Comparison of ENCODE assay signal across 16 cellular contexts in genomic region chr12:29639893-29640495, GRCh38.
A peak's percentile ranks its signal among the peaks of the same experiment; 100 is the strongest.
DNase-seq lines count a peak whose midpoint lies in the region; TF ChIP-seq lines count a peak whose summit lies in the region.
"Had no signal": no experiment of that assay in that cellular context is flagged by ENCODE, and none has a peak within 500 bp of the region (broad histone marks: within the 10 kb centered on the region; RNA-seq: fewer than 3 reads in every experiment).

No MANE protein-coding gene starts in this region.

- H3K4me1 ChIP-seq in HUES64 (ENCODE audit: insufficient read depth, low read length) (peaks cover 13% of the 10 kb centered on the region; the same call in 1 of the 2 replicates), esophagus muscularis mucosa (peaks cover 9 to 22% (median 17%) of the 10 kb centered on the region in 4 donors), mesodermal cell (ENCODE audit: control insufficient read depth, insufficient read depth, low read length, poor library complexity, severe bottlenecking) (peaks cover 10% of the 10 kb centered on the region), stomach (peaks cover 0 to 18% (median 12%) of the 10 kb centered on the region in 4 donors)
- H3K4me1 ChIP-seq: lower lobe of right lung, upper lobe of right lung had no signal

- H3K27me3 ChIP-seq in HUES64 (ENCODE audit: insufficient read depth, low read length) (no peaks in the 10 kb centered on the region), esophagus muscularis mucosa (no peaks in the 10 kb centered on the region), stomach (no peaks in the 10 kb centered on the region)
- H3K27me3 ChIP-seq: cardiac muscle cell, upper lobe of right lung had no signal

- DNase-seq in esophagus muscularis mucosa (ENCODE audit: extremely low spot score) (no peak), stomach (no peak), hepatic stellate cell (ENCODE audit: low spot score) (no peak)
- DNase-seq in activated CD4-positive, alpha-beta T cell treated with anti-CD3 and anti-CD28 coated beads, Interleukin-2, amount 50 U/mL, for 4 hours, result no peak
- no peak for DNase-seq in NK-92 treated with Interleukin-12 subunit alpha and Interleukin-12 subunit beta, amount 100 ng/mL, for 24 hours (lab: John Stamatoyannopoulos, UW)
- DNase-seq in activated CD4-positive, alpha-beta T cell treated with anti-CD3 and anti-CD28 coated beads, Interleukin-2, amount 50 U/mL, for 48 hours, result no peak
- DNase-seq: activated naive CD4-positive, alpha-beta T cell treated with Interleukin-2 at 50 U/mL for 16 hours; hippocampal formation; lower lobe of right lung; NCI-H2171 treated with DMSO at 0.1 percent for 48 hours; occipital lobe; upper lobe of right lung had no signal

- intact Hi-C loops in esophagus muscularis mucosa (cut with DNase I), result no loop called here
- intact Hi-C loops in stomach (cut with DNase I; ENCODE audit: low total_unique reads), result no loop called here

- H3K36me3 ChIP-seq in HUES64 (ENCODE audit: insufficient read depth, low read length) (no peaks in the 10 kb centered on the region), esophagus muscularis mucosa (peaks cover 0 to 4% (median 0%) of the 10 kb centered on the region in 4 donors), mesodermal cell (ENCODE audit: control insufficient read depth, insufficient read depth, low read length) (no peaks in the 10 kb centered on the region), stomach (no peaks in the 10 kb centered on the region)
- H3K36me3 ChIP-seq: cardiac muscle cell, lower lobe of right lung, upper lobe of right lung had no signal

- TF ChIP-seq CTCF in esophagus muscularis mucosa (IDR thresholded peaks at IDR 0.05) (no peak), stomach (IDR thresholded peaks at IDR 0.05) (no peak)

- H3K9me3 ChIP-seq in HUES64 (ENCODE audit: insufficient read depth, low read depth, low read length) (no peaks in the 10 kb centered on the region), esophagus muscularis mucosa (no peaks in the 10 kb centered on the region), mesodermal cell (ENCODE audit: control insufficient read depth, low read length) (no peaks in the 10 kb centered on the region), stomach (no peaks in the 10 kb centered on the region)
- H3K9me3 ChIP-seq: lower lobe of right lung, upper lobe of right lung had no signal

- 92% methylated on average over 10 of the region's 10 CpGs for WGBS in HUES64
- 88% methylated on average over 10 of the region's 10 CpGs for WGBS in esophagus muscularis mucosa
- WGBS in mesodermal cell (ENCODE audit: insufficient coverage in 2 of 2), 2 experiments, result 92 to 93% methylated on average over 10 of the region's 10 CpGs
- WGBS in stomach, 5 donors, result 85 to 91% (median 89%) methylated on average over 10 of the region's 10 CpGs

- H3K9ac ChIP-seq in HUES64 (ENCODE audit: low read depth, low read length), result no peak overlapping the region

- H3K27ac ChIP-seq in HUES64 (ENCODE audit: low read depth, low read length) (peak overlapping the region; percentile 61), esophagus muscularis mucosa (replicated peaks in 1 of 4) (peak overlapping the region in 3 of 4 donors; percentile 30 to 70 (median 59)), mesodermal cell (ENCODE audit: low read depth, low read length, severe bottlenecking) (peak overlapping the region; percentile 95), stomach (peak overlapping the region in 4 of 5 donors; percentile 38 to 78 (median 72))
- H3K27ac ChIP-seq: cardiac muscle cell, lower lobe of right lung, SK-N-MC, upper lobe of right lung had no signal

- TF ChIP-seq POLR2A in esophagus muscularis mucosa (IDR thresholded peaks at IDR 0.05; ENCODE audit: low read depth) (no peak), stomach (IDR thresholded peaks at IDR 0.05) (no peak)

- no peak overlapping the region for H3K4me3 ChIP-seq in HUES64 (ENCODE audit: low read length)
- H3K4me3 ChIP-seq in esophagus muscularis mucosa, result no peak overlapping the region
- no peak overlapping the region for H3K4me3 ChIP-seq in mesodermal cell (ENCODE audit: extremely low read depth, insufficient read depth, low read length, poor library complexity, severe bottlenecking)
- no peak overlapping the region for H3K4me3 ChIP-seq in stomach
- H3K4me3 ChIP-seq: cardiac muscle cell, lower lobe of right lung, SK-N-MC, upper lobe of right lung had no signal

- TF ChIP-seq EP300 in esophagus muscularis mucosa (IDR thresholded peaks at IDR 0.05) (no peak), stomach (IDR thresholded peaks at IDR 0.05) (no peak)
